Comparison of ENCODE assay signal across 19 cellular contexts in the genomic region with DNA sequence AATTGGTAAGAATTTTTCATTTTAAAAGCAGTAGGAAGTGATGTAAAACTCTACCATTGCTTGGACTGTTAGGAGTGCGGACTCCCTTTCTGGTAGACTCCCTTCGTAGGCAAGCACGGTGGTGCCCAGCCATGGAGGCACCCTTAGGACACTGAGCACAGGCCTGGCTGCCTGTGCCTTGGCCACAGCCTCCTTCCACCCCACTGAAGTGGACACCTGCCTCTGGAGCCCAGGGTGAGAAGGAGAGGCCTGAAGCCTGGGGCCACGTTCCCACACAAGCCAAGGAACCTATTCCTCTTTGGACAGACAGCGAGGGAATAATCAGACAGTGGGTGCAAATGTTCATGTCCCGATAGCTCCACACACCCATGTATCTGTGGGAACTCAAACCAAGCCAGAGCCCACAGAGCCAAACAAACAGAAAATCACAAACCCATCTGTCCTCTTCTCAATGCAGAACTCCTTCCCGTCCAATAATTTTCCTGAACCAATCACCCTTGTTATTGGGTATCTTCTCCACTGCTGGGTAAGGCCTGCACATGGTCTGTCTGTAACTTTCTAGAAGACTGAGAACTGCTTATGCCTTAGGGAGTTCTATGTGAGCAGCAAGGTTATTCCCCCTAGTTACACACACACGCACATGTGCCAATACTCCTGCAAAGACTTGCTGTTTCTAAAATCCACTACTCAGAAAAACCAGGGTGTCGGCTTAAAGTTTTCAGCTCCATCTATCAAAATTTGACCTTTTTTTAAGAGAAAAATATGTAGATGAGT.
DNase-seq lines count a peak whose midpoint lies in the region; ATAC-seq lines count a peak whose summit lies in the region.
"Had no signal": no experiment of that assay in that cellular context is flagged by ENCODE, and none has a peak within 500 bp of the region (broad histone marks: within the 10 kb centered on the region; RNA-seq: fewer than 3 reads in every experiment).

No MANE protein-coding gene starts in this region.

- ATAC-seq in HG02588 (IDR thresholded peaks at IDR 0.05; ENCODE audit: unreplicated experiment) (peak; percentile 27), HG03354 (IDR thresholded peaks at IDR 0.05; ENCODE audit: poor library complexity, severe bottlenecking, unreplicated experiment) (peak; percentile 32), HG03045 (IDR thresholded peaks at IDR 0.05; ENCODE audit: unreplicated experiment) (no peak), GM21360 (IDR thresholded peaks at IDR 0.05; ENCODE audit: unreplicated experiment) (no peak)

- peak; percentile 32 for DNase-seq in activated CD8-positive, alpha-beta memory T cell treated with anti-CD3 and anti-CD28 coated beads, Interleukin-2, amount 50 U/mL, for 48 hours
- no peak for DNase-seq in activated CD8-positive, alpha-beta memory T cell treated with anti-CD3 and anti-CD28 coated beads, Interleukin-2, amount 50 U/mL, for 4 hours
- DNase-seq in C1 segment of cervical spinal cord (lab: John Stamatoyannopoulos, UW) = no peak
- DNase-seq in NCI-H1694 treated with DMSO at 0.1 percent for 48 hours (lab: John Stamatoyannopoulos, UW) = no peak
- DNase-seq: activated CD4-positive, alpha-beta T cell treated with anti-CD3 and anti-CD28 coated beads for 48 hours; activated naive CD4-positive, alpha-beta T cell treated with anti-CD3 and anti-CD28 coated beads for 36 hours; amygdala; CD4-positive, alpha-beta T cell; endodermal cell; esophagus squamous epithelium; H7; NCI-H1105; NCI-H2029 treated with DMSO at 0.1 percent for 48 hours; OCI-M1; SK-N-SH had no signal

Comparison
In these comparisons a context has a peak if more than half of its experiments do, and no peak if none do; other contexts are left out.
1. ATAC-seq: peak in HG02588 (single experiment) and HG03354 (single experiment); none in HG03045 (single experiment) and GM21360 (single experiment).